Comparison of ENCODE assay signal across 10 cellular contexts in genomic region chr22:37842015-37842793, GRCh38.
DNase-seq lines count a peak whose midpoint lies in the region; ATAC-seq and TF ChIP-seq lines count a peak whose summit lies in the region.
"Had no signal": no experiment of that assay in that cellular context is flagged by ENCODE, and none has a peak within 500 bp of the region (broad histone marks: within the 10 kb centered on the region; RNA-seq: fewer than 3 reads in every experiment).

No MANE protein-coding gene starts in this region.

- no peaks in the 10 kb centered on the region for H3K27me3 Mint-ChIP-seq in activated T-cell treated with anti-CD3 and anti-CD28 coated beads, Interleukin-2, amount 50 U/mL, for 24 hours
- no peaks in the 10 kb centered on the region for H3K27me3 Mint-ChIP-seq in effector memory CD8-positive, alpha-beta T cell

- POLR2A ChIA-PET in RWPE1 (lab: Yijun Ruan, JAX; ENCODE audit: low non-redundant PET) = interaction anchor here (0.5 kb wide), 1 partner anchor 36 kb away, joined by 9 read pairs; no protein-coding TSS in a partner anchor

- peaks cover 3% of the 10 kb centered on the region for H3K9me3 Mint-ChIP-seq in activated T-cell treated with anti-CD3 and anti-CD28 coated beads, Interleukin-2, amount 50 U/mL, for 24 hours
- no peaks in the 10 kb centered on the region for H3K9me3 Mint-ChIP-seq in effector memory CD8-positive, alpha-beta T cell

- TF ChIP-seq CTCF in RWPE1 (conservative IDR thresholded peaks at IDR 0.05; ENCODE audit: low read depth) = no peak

- CTCF ChIA-PET in RWPE1 (lab: Yijun Ruan, JAX) = interaction anchor here (1.1 kb wide), 2 partner anchors 19 to 25 kb away, joined by 3 to 4 read pairs; partner anchors contain the start of gene GALR3

- no peak for ATAC-seq in effector memory CD8-positive, alpha-beta T cell (replicated peaks)
- ATAC-seq in HG03354 (IDR thresholded peaks at IDR 0.05; ENCODE audit: poor library complexity, severe bottlenecking, unreplicated experiment) = no peak
- ATAC-seq in HG02588 (IDR thresholded peaks at IDR 0.05; ENCODE audit: unreplicated experiment) = no peak

- peaks cover 47% of the 10 kb centered on the region for H3K36me3 Mint-ChIP-seq in activated T-cell treated with anti-CD3 and anti-CD28 coated beads, Interleukin-2, amount 50 U/mL, for 24 hours (ENCODE audit: low read depth)
- H3K36me3 Mint-ChIP-seq in effector memory CD8-positive, alpha-beta T cell (ENCODE audit: insufficient read depth) = peaks cover 17% of the 10 kb centered on the region

- H3K27ac ChIP-seq in RWPE1 = peak overlapping the region; percentile 47
- H3K27ac ChIP-seq: SJSA1 had no signal

- peak overlapping the region; percentile 76 for H3K4me3 Mint-ChIP-seq in activated T-cell treated with anti-CD3 and anti-CD28 coated beads, Interleukin-2, amount 50 U/mL, for 24 hours
- H3K4me3 Mint-ChIP-seq in effector memory CD8-positive, alpha-beta T cell = peak overlapping the region; percentile 35 to 76

- H3K27ac Mint-ChIP-seq in activated T-cell treated with anti-CD3 and anti-CD28 coated beads, Interleukin-2, amount 50 U/mL, for 24 hours = peak overlapping the region; percentile 63
- H3K27ac Mint-ChIP-seq in effector memory CD8-positive, alpha-beta T cell = no peak overlapping the region

- DNase-seq in activated T-cell treated with anti-CD3 and anti-CD28 coated beads, Interleukin-2, amount 50 U/mL, for 24 hours = no peak
- DNase-seq in activated T-cell treated with anti-CD3 and anti-CD28 coated beads, Interleukin-2, amount 50 U/mL, for 48 hours = no peak
- DNase-seq in RWPE1 (ENCODE audit: low spot score) (no peak), pons (ENCODE audit: low spot score) (peak; percentile 40)
- no peak for DNase-seq in effector memory CD8-positive, alpha-beta T cell
- DNase-seq in activated CD4-positive, CD25-positive, alpha-beta regulatory T cell (lab: John Stamatoyannopoulos, UW) = no peak
- DNase-seq: NCI-H226 had no signal

- H3K4me1 Mint-ChIP-seq in activated T-cell treated with anti-CD3 and anti-CD28 coated beads, Interleukin-2, amount 50 U/mL, for 24 hours (ENCODE audit: low read depth) = peaks cover 19% of the 10 kb centered on the region
- peaks cover 7 to 15% of the 10 kb centered on the region in 2 donors for H3K4me1 Mint-ChIP-seq in effector memory CD8-positive, alpha-beta T cell (ENCODE audit: low read depth in 2 of 2)
